In genomic region chr22:49540084-49540483, GRCh38 we compare ENCODE assay signal across 16 cellular contexts.
DNase-seq lines count a peak whose midpoint lies in the region; TF ChIP-seq lines count a peak whose summit lies in the region.
"Had no signal": no experiment of that assay in that cellular context is flagged by ENCODE, and none has a peak within 500 bp of the region (broad histone marks: within the 10 kb centered on the region; RNA-seq: fewer than 3 reads in every experiment).

No MANE protein-coding gene starts in this region.

- H3K27me3 ChIP-seq in BLaER1 = peaks cover 4% of the 10 kb centered on the region; the same call in 1 of the 2 replicates
- no peaks in the 10 kb centered on the region for H3K27me3 ChIP-seq in Karpas-422 (ENCODE audit: low read length)
- peaks cover 29% of the 10 kb centered on the region for H3K27me3 ChIP-seq in suprapubic skin
- no peaks in the 10 kb centered on the region for H3K27me3 ChIP-seq in Peyer's patch
- peaks cover 67% of the 10 kb centered on the region for H3K27me3 ChIP-seq in SJCRH30

- no peak overlapping the region for H2AFZ ChIP-seq in Karpas-422 (ENCODE audit: low read length)

- peaks cover 31% of the 10 kb centered on the region for H3K79me2 ChIP-seq in Karpas-422 (ENCODE audit: low read length)

- 79% methylated on average over 10 of the region's 10 CpGs for WGBS in suprapubic skin

- TF ChIP-seq POLR2A in suprapubic skin (IDR thresholded peaks at IDR 0.05) (no peak), Peyer's patch (IDR thresholded peaks at IDR 0.05) (no peak)

- H3K9ac ChIP-seq in BLaER1 (no peak overlapping the region), Karpas-422 (ENCODE audit: low read length) (no peak overlapping the region)

- H3K4me1 ChIP-seq in BLaER1 (peaks cover 31% of the 10 kb centered on the region), Karpas-422 (ENCODE audit: low read length) (peaks cover 73% of the 10 kb centered on the region), suprapubic skin (no peaks in the 10 kb centered on the region), Peyer's patch (no peaks in the 10 kb centered on the region), SJCRH30 (no peaks in the 10 kb centered on the region)

- DNase-seq in Karpas-422 (no peak), mesenteric fat pad (ENCODE audit: low spot score) (peak; percentile 55), suprapubic skin (ENCODE audit: low spot score in 2 of 2) (peak; percentile 10 to 34), Peyer's patch (no peak), SJCRH30 (no peak), anterior cingulate cortex (lab: John Stamatoyannopoulos, UW) (no peak)
- DNase-seq: C1 segment of cervical spinal cord; CD4-positive, alpha-beta T cell; DMS153; DMS79; GDM1; GOT3; H7; HFFc6 had no signal

- no peaks in the 10 kb centered on the region for H3K36me3 ChIP-seq in BLaER1
- H3K36me3 ChIP-seq in Karpas-422 (ENCODE audit: insufficient read depth, low read length) = no peaks in the 10 kb centered on the region
- H3K36me3 ChIP-seq in suprapubic skin = no peaks in the 10 kb centered on the region
- H3K36me3 ChIP-seq in Peyer's patch = no peaks in the 10 kb centered on the region
- H3K36me3 ChIP-seq in SJCRH30 = no peaks in the 10 kb centered on the region

- H3K4me2 ChIP-seq in BLaER1 = peak overlapping the region; percentile 21; the same call in 1 of the 2 replicates
- H3K4me2 ChIP-seq in Karpas-422 (ENCODE audit: low read depth, low read length, poor library complexity, severe bottlenecking) = peak overlapping the region; percentile 4

- TF ChIP-seq EP300 in suprapubic skin (IDR thresholded peaks at IDR 0.05) = no peak

- H3K4me3 ChIP-seq in BLaER1 (no peak overlapping the region), Karpas-422 (ENCODE audit: low read length) (no peak overlapping the region), suprapubic skin (no peak overlapping the region), Peyer's patch (no peak overlapping the region), SJCRH30 (no peak overlapping the region)

- TF ChIP-seq CTCF in suprapubic skin (IDR thresholded peaks at IDR 0.05) (no peak), Peyer's patch (IDR thresholded peaks at IDR 0.05) (no peak)

- H3K9me2 ChIP-seq in Karpas-422 (replicated peaks; ENCODE audit: insufficient read depth, low read length) = no peaks in the 10 kb centered on the region

- no peaks in the 10 kb centered on the region; the same call in 1 of the 2 replicates for H3K9me3 ChIP-seq in BLaER1
- no peaks in the 10 kb centered on the region for H3K9me3 ChIP-seq in Karpas-422 (ENCODE audit: low read length)
- H3K9me3 ChIP-seq in suprapubic skin = no peaks in the 10 kb centered on the region
- H3K9me3 ChIP-seq in Peyer's patch = no peaks in the 10 kb centered on the region
- no peaks in the 10 kb centered on the region for H3K9me3 ChIP-seq in SJCRH30 (replicated peaks)

- peaks cover 73% of the 10 kb centered on the region for H4K20me1 ChIP-seq in BLaER1
- no peaks in the 10 kb centered on the region for H4K20me1 ChIP-seq in Karpas-422 (ENCODE audit: insufficient read depth, low read depth, low read length)

- H3K27ac ChIP-seq in BLaER1 (no peak overlapping the region), Karpas-422 (ENCODE audit: low read length) (peak overlapping the region; percentile 97), suprapubic skin (no peak overlapping the region), Peyer's patch (no peak overlapping the region), SJCRH30 (no peak overlapping the region)
- H3K27ac ChIP-seq: HL-60 had no signal

Comparison
In these comparisons a context has a peak if more than half of its experiments do, and no peak if none do; other contexts are left out.
1. DNase-seq: peak in mesenteric fat pad (single experiment) and suprapubic skin (2 of 2); none in Karpas-422 (single experiment), Peyer's patch (0 of 3), SJCRH30 (0 of 2) and anterior cingulate cortex (0 of 58).